In genomic region chr2:23237147-23237546, GRCh38 we compare ENCODE assay signal across 28 cellular contexts.
"Had no signal": no experiment of that assay in that cellular context is flagged by ENCODE, and none has a peak within 500 bp of the region (broad histone marks: within the 10 kb centered on the region; RNA-seq: fewer than 3 reads in every experiment).

No MANE protein-coding gene starts in this region.

- H3K27me3 ChIP-seq: stomach, suprapubic skin, testis, thyroid gland, tibial artery, tibial nerve, transverse colon, upper lobe of left lung, upper lobe of right lung, uterus, vagina had no signal

- H3K36me3 ChIP-seq: stomach, suprapubic skin, thoracic aorta, thyroid gland, tibial artery, tibial nerve, transverse colon, upper lobe of left lung, upper lobe of right lung, uterus, vagina had no signal

- H3K4me3 Mint-ChIP-seq: stimulated activated effector memory CD8-positive, alpha-beta T cell treated with anti-CD3 and anti-CD28 coated beads, Interleukin-12 subunit alpha, Interleukin-12 subunit beta, amount 100 ng/mL, for 72 hours; stimulated activated memory B cell treated with anti-CD40 and anti-IgM and Interleukin-4, amounts not matched to agents 10 μg/mL and 1 μg/mL and 100 μg/mL, for 72 hours; stimulated activated naive B cell treated with anti-CD40 and anti-IgM and Interleukin-4, amounts not matched to agents 10 μg/mL and 1 μg/mL and 100 μg/mL, for 72 hours; stimulated activated naive CD8-positive, alpha-beta T cell treated with anti-CD3 and anti-CD28 coated beads, Interleukin-15, amount 100 ng/mL, for 72 hours; stimulated activated naive CD8-positive, alpha-beta T cell treated with anti-CD3 and anti-CD28 coated beads, Interleukin-15, Interleukin-2, amounts not matched to agents 100 ng/mL and 50 ng/mL, for 24 hours; type B pancreatic cell had no signal

- H3K36me3 Mint-ChIP-seq: stimulated activated effector memory CD8-positive, alpha-beta T cell treated with anti-CD3 and anti-CD28 coated beads, Interleukin-12 subunit alpha, Interleukin-12 subunit beta, amount 100 ng/mL, for 72 hours; stimulated activated memory B cell treated with anti-CD40 and anti-IgM and Interleukin-4, amounts not matched to agents 10 μg/mL and 1 μg/mL and 100 μg/mL, for 72 hours; stimulated activated naive B cell treated with anti-CD40 and anti-IgM and Interleukin-4, amounts not matched to agents 10 μg/mL and 1 μg/mL and 100 μg/mL, for 72 hours; type B pancreatic cell had no signal

- H3K4me1 ChIP-seq: stomach, testis, thyroid gland, tibial artery, transverse colon, upper lobe of left lung, upper lobe of right lung, uterus, vagina had no signal

- H3K27me3 Mint-ChIP-seq: stimulated activated memory B cell treated with anti-CD40 and anti-IgM and Interleukin-4, amounts not matched to agents 10 μg/mL and 1 μg/mL and 100 μg/mL, for 72 hours had no signal

- H3K27ac Mint-ChIP-seq: stimulated activated effector memory CD8-positive, alpha-beta T cell treated with anti-CD3 and anti-CD28 coated beads, Interleukin-12 subunit alpha, Interleukin-12 subunit beta, amount 100 ng/mL, for 72 hours; stimulated activated memory B cell treated with anti-CD40 and anti-IgM and Interleukin-4, amounts not matched to agents 10 μg/mL and 1 μg/mL and 100 μg/mL, for 72 hours; stimulated activated naive B cell treated with anti-CD40 and anti-IgM and Interleukin-4, amounts not matched to agents 10 μg/mL and 1 μg/mL and 100 μg/mL, for 72 hours; stimulated activated naive CD8-positive, alpha-beta T cell treated with anti-CD3 and anti-CD28 coated beads, Interleukin-15, Interleukin-2, amounts not matched to agents 100 ng/mL and 50 ng/mL, for 24 hours; type B pancreatic cell had no signal

- H3K4me3 ChIP-seq: stomach, suprapubic skin, testis, thoracic aorta, thyroid gland, tibial artery, tibial nerve, transverse colon, upper lobe of left lung, upper lobe of right lung, uterus, vagina had no signal

- H3K4me1 Mint-ChIP-seq: stimulated activated effector memory CD8-positive, alpha-beta T cell treated with anti-CD3 and anti-CD28 coated beads, Interleukin-12 subunit alpha, Interleukin-12 subunit beta, amount 100 ng/mL, for 72 hours; stimulated activated memory B cell treated with anti-CD40 and anti-IgM and Interleukin-4, amounts not matched to agents 10 μg/mL and 1 μg/mL and 100 μg/mL, for 72 hours; stimulated activated naive B cell treated with anti-CD40 and anti-IgM and Interleukin-4, amounts not matched to agents 10 μg/mL and 1 μg/mL and 100 μg/mL, for 72 hours; stimulated activated naive CD8-positive, alpha-beta T cell treated with anti-CD3 and anti-CD28 coated beads, Interleukin-15, amount 100 ng/mL, for 72 hours had no signal

- DNase-seq: stimulated activated CD4-positive, alpha-beta T cell treated with anti-CD3 and anti-CD28 coated beads, Interleukin-2, amount 100 ng/mL, for 48 hours; stimulated activated CD4-positive, alpha-beta T cell treated with anti-CD3 and anti-CD28 coated beads, Interleukin-4, amount 100 ng/mL, for 1 hour; stimulated activated CD4-positive, alpha-beta T cell treated with anti-CD3 and anti-CD28 coated beads, Interleukin-4, amount 100 ng/mL, for 24 hours; stimulated activated CD4-positive, alpha-beta T cell treated with anti-CD3 and anti-CD28 coated beads, Interleukin-4, amount 100 ng/mL, for 4 hours; stimulated activated CD8-positive, alpha-beta memory T cell treated with anti-CD3 and anti-CD28 coated beads, Interleukin-4, amount 100 ng/mL, for 48 hours; stimulated activated naive B cell treated with anti-CD40 and anti-IgM and Interleukin-4, amounts not matched to agents 10 μg/mL and 1 μg/mL and 100 μg/mL, for 72 hours; stimulated activated naive CD4-positive, alpha-beta T cell; stimulated activated naive CD4-positive, alpha-beta T cell treated with Interleukin-2 at 50 U/mL for 16 hours; stimulated activated naive CD8-positive, alpha-beta T cell treated with anti-CD3 and anti-CD28 coated beads, Interleukin-15, amount 100 ng/mL, for 72 hours; stimulated activated naive CD8-positive, alpha-beta T cell treated with anti-CD3 and anti-CD28 coated beads, Interleukin-15, Interleukin-2, amounts not matched to agents 100 U/mL and 50 U/mL, for 24 hours; stomach; substantia nigra; testis; thyroid gland; tibial artery; transverse colon; trophoblast cell; upper lobe of left lung; upper lobe of right lung; uterus had no signal

- ATAC-seq: stimulated activated effector memory CD8-positive, alpha-beta T cell treated with anti-CD3 and anti-CD28 coated beads, Interleukin-12 subunit alpha, Interleukin-12 subunit beta, amount 100 ng/mL, for 72 hours; stimulated activated memory B cell treated with anti-CD40 and anti-IgM and Interleukin-4, amounts not matched to agents 10 μg/mL and 1 μg/mL and 100 μg/mL, for 72 hours; stimulated activated naive B cell treated with anti-CD40 and anti-IgM and Interleukin-4, amounts not matched to agents 10 μg/mL and 1 μg/mL and 100 μg/mL, for 72 hours; stimulated activated naive CD8-positive, alpha-beta T cell treated with anti-CD3 and anti-CD28 coated beads, Interleukin-15, amount 100 ng/mL, for 72 hours; stimulated activated naive CD8-positive, alpha-beta T cell treated with anti-CD3 and anti-CD28 coated beads, Interleukin-15, Interleukin-2, amounts not matched to agents 100 U/mL and 50 U/mL, for 24 hours; upper lobe of right lung had no signal

- H3K9me3 ChIP-seq: stomach, suprapubic skin, testis, thoracic aorta, thyroid gland, tibial artery, tibial nerve, transverse colon, upper lobe of left lung, upper lobe of right lung, uterus, vagina had no signal

- H3K9me3 Mint-ChIP-seq: stimulated activated effector memory CD8-positive, alpha-beta T cell treated with anti-CD3 and anti-CD28 coated beads, Interleukin-12 subunit alpha, Interleukin-12 subunit beta, amount 100 ng/mL, for 72 hours; stimulated activated memory B cell treated with anti-CD40 and anti-IgM and Interleukin-4, amounts not matched to agents 10 μg/mL and 1 μg/mL and 100 μg/mL, for 72 hours; stimulated activated naive B cell treated with anti-CD40 and anti-IgM and Interleukin-4, amounts not matched to agents 10 μg/mL and 1 μg/mL and 100 μg/mL, for 72 hours; stimulated activated naive CD8-positive, alpha-beta T cell treated with anti-CD3 and anti-CD28 coated beads, Interleukin-15, amount 100 ng/mL, for 72 hours; stimulated activated naive CD8-positive, alpha-beta T cell treated with anti-CD3 and anti-CD28 coated beads, Interleukin-15, Interleukin-2, amounts not matched to agents 100 ng/mL and 50 ng/mL, for 24 hours; type B pancreatic cell had no signal

- H3K27ac ChIP-seq: stomach, suprapubic skin, testis, thoracic aorta, thyroid gland, tibial artery, tibial nerve, transverse colon, upper lobe of left lung, upper lobe of right lung, uterus, vagina had no signal
